7 cellular contexts compared by ENCODE assay signal in genomic region chr17:83247001-83247400, GRCh38.
DNase-seq lines count a peak whose midpoint lies in the region; ATAC-seq and TF ChIP-seq lines count a peak whose summit lies in the region.
"Not testable (repeated sequence)": the region's sequence is repeated elsewhere in the genome, so short reads cannot be mapped to it uniquely, and the experiment has no call there.

No MANE protein-coding gene starts in this region.

- H3K4me1 ChIP-seq in body of pancreas, sigmoid colon: not testable (repeated sequence)

- peak; percentile 46 for DNase-seq in ELR (ENCODE audit: low read depth)
- peak; percentile 9 for DNase-seq in NCI-H226
- DNase-seq in activated CD4-positive, alpha-beta T cell treated with anti-CD3 and anti-CD28 coated beads for 48 hours = peak; percentile 40
- DNase-seq in body of pancreas = peak; percentile 7 to 61 (median 30)
- DNase-seq in Right ventricle myocardium inferior (ENCODE audit: missing footprints) = peak; percentile 53
- peak; percentile 37 to 56 for DNase-seq in lung microvascular endothelial cell (ENCODE audit: low read depth in 2 of 2)
- peak; percentile 78 for DNase-seq in sigmoid colon

- H3K27me3 ChIP-seq in body of pancreas, sigmoid colon: not testable (repeated sequence)

- not testable (repeated sequence) for H3K9me3 ChIP-seq in body of pancreas, sigmoid colon

- intact Hi-C loops in body of pancreas (cut with DNase I); Right ventricle myocardium inferior (cut with DNase I); sigmoid colon (cut with DNase I): not testable (repeated sequence)

- no CpG with 5 or more reads among the region's 1 CpG for WGBS in body of pancreas, 2 donors
- no CpG with 5 or more reads among the region's 1 CpG for WGBS in sigmoid colon, 2 donors

- H3K36me3 ChIP-seq in body of pancreas (replicated peaks in 1 of 2; ENCODE audit: insufficient read depth in 1 of 2, low read depth in 2 of 2); sigmoid colon: not testable (repeated sequence)

- not testable (repeated sequence) for H3K4me3 ChIP-seq in body of pancreas, sigmoid colon

- TF ChIP-seq EP300 in sigmoid colon (IDR thresholded peaks at IDR 0.05) = not testable (repeated sequence)

- H3K27ac ChIP-seq in body of pancreas, sigmoid colon: not testable (repeated sequence)

- not testable (repeated sequence) for TF ChIP-seq CTCF in body of pancreas (IDR thresholded peaks at IDR 0.05); sigmoid colon (IDR thresholded peaks at IDR 0.05)

- TF ChIP-seq POLR2A in body of pancreas (IDR thresholded peaks at IDR 0.05); sigmoid colon (IDR thresholded peaks at IDR 0.05): not testable (repeated sequence)

- not testable (repeated sequence) for ATAC-seq in body of pancreas, Right ventricle myocardium inferior

Comparison
In these comparisons a context has a peak if more than half of its experiments do, and no peak if none do; other contexts are left out.
1. DNase-seq: peak in every context shown above with its lines; median percentile 78 in sigmoid colon; 53 in Right ventricle myocardium inferior; 46 in lung microvascular endothelial cell; 46 in ELR; 40 in activated CD4-positive, alpha-beta T cell treated with anti-CD3 and anti-CD28 coated beads for 48 hours; 30 in body of pancreas; 9 in NCI-H226.